In genomic region chr2:142858991-142859390, GRCh38 we compare ENCODE assay signal across 28 cellular contexts. TPM values are rescaled to one million over a fixed set of nuclear protein-coding genes. Genes with fewer than 3 reads are reported as not detected.
"Had no signal": no experiment of that assay in that cellular context is flagged by ENCODE, and none has a peak within 500 bp of the region (broad histone marks: within the 10 kb centered on the region; RNA-seq: fewer than 3 reads in every experiment).

No MANE protein-coding gene starts in this region.

- H3K4me1 ChIP-seq: colonic mucosa, left lung, neural progenitor cell, parathyroid adenoma, prostate gland, sigmoid colon, spleen, testis had no signal

- DNase-seq: colonic mucosa; effector memory CD8-positive, alpha-beta T cell; erythroblast; esophagus squamous epithelium; foreskin melanocyte; glutamatergic neuron; heart right ventricle; hippocampal formation; left cardiac atrium; left lung; mesendoderm; midbrain; naive thymus-derived CD4-positive, alpha-beta T cell; right cardiac atrium; sigmoid colon; spleen; stimulated activated CD4-positive, alpha-beta T cell treated with anti-CD3 and anti-CD28 coated beads, Interleukin-4, amount 100 ng/mL, for 4 hours; stimulated activated naive CD8-positive, alpha-beta T cell treated with anti-CD3 and anti-CD28 coated beads, Interleukin-15, Interleukin-2, amounts not matched to agents 100 U/mL and 50 U/mL, for 24 hours; substantia nigra; testis; tibial artery had no signal

- H3K27ac Mint-ChIP-seq: effector memory CD8-positive, alpha-beta T cell; naive thymus-derived CD4-positive, alpha-beta T cell; nephron; neural progenitor cell; stimulated activated memory B cell treated with anti-CD40 and anti-IgM and Interleukin-4, amounts not matched to agents 10 μg/mL and 1 μg/mL and 100 μg/mL, for 72 hours; type B pancreatic cell had no signal

- H3K27me3 ChIP-seq: colonic mucosa, esophagus squamous epithelium, heart right ventricle, left lung, neural progenitor cell, sigmoid colon, spleen, testis, tibial artery had no signal

- H3K9ac ChIP-seq: neural progenitor cell, parathyroid adenoma had no signal

- H2AFZ ChIP-seq: neural progenitor cell, parathyroid adenoma had no signal

- H3K79me2 ChIP-seq: parathyroid adenoma had no signal

- ATAC-seq: effector memory CD8-positive, alpha-beta T cell; heart right ventricle; left cardiac atrium; left lung; naive thymus-derived CD4-positive, alpha-beta T cell; right cardiac atrium; stimulated activated memory B cell treated with anti-CD40 and anti-IgM and Interleukin-4, amounts not matched to agents 10 μg/mL and 1 μg/mL and 100 μg/mL, for 72 hours; stimulated activated naive CD8-positive, alpha-beta T cell treated with anti-CD3 and anti-CD28 coated beads, Interleukin-15, Interleukin-2, amounts not matched to agents 100 U/mL and 50 U/mL, for 24 hours had no signal

- H3K4me1 Mint-ChIP-seq: naive thymus-derived CD4-positive, alpha-beta T cell; nephron had no signal

- H3K4me2 ChIP-seq: neural progenitor cell had no signal

- H3K4me3 ChIP-seq: colonic mucosa, esophagus squamous epithelium, heart right ventricle, left lung, neural progenitor cell, prostate gland, sigmoid colon, spleen, testis, tibial artery had no signal

- H3K36me3 ChIP-seq: colonic mucosa, esophagus squamous epithelium, heart right ventricle, left lung, neural progenitor cell, prostate gland, sigmoid colon, spleen, tibial artery had no signal

- H3K4me3 Mint-ChIP-seq: effector memory CD8-positive, alpha-beta T cell; naive thymus-derived CD4-positive, alpha-beta T cell; nephron; neural progenitor cell; stimulated activated memory B cell treated with anti-CD40 and anti-IgM and Interleukin-4, amounts not matched to agents 10 μg/mL and 1 μg/mL and 100 μg/mL, for 72 hours; type B pancreatic cell had no signal

- H3K27me3 Mint-ChIP-seq: effector memory CD8-positive, alpha-beta T cell; naive thymus-derived CD4-positive, alpha-beta T cell; stimulated activated memory B cell treated with anti-CD40 and anti-IgM and Interleukin-4, amounts not matched to agents 10 μg/mL and 1 μg/mL and 100 μg/mL, for 72 hours had no signal

- H3K36me3 Mint-ChIP-seq: naive thymus-derived CD4-positive, alpha-beta T cell; neural progenitor cell; type B pancreatic cell had no signal

- H3K9me3 Mint-ChIP-seq: nephron; neural progenitor cell; stimulated activated memory B cell treated with anti-CD40 and anti-IgM and Interleukin-4, amounts not matched to agents 10 μg/mL and 1 μg/mL and 100 μg/mL, for 72 hours; type B pancreatic cell had no signal

- H3K9me3 ChIP-seq: colonic mucosa, esophagus squamous epithelium, heart right ventricle, left lung, prostate gland, sigmoid colon, spleen, testis, tibial artery had no signal

- H3K27ac ChIP-seq: colonic mucosa, esophagus squamous epithelium, heart right ventricle, left lung, neural progenitor cell, parathyroid adenoma, prostate gland, sigmoid colon, spleen, testis, tibial artery had no signal

RNA-seq across cellular contexts. Expression of gene KYNU, which starts 18.5 kb away (rescaled TPM):
- total RNA-seq: lung microvascular endothelial cell had no signal
